Comparison of ENCODE assay signal across 16 cellular contexts in the genomic region with DNA sequence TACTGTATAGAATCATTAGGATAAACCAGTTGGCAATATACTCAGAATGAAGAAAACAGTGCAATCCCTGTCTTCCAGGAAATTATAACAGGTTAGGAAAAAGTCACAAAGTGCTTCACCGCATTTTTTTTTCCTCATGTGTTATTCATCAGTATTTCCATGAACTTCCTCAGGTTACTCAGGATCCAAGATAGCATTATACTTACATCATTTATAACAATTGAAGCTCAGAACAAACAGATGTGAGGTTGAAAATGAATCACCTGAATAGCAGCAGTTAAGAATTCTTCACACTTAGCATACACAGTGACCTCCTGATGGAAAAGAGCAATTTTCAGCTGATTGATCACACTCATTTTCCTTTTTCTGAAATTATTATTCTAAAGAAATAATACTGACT.
"Had no signal": no experiment of that assay in that cellular context is flagged by ENCODE, and none has a peak within 500 bp of the region (broad histone marks: within the 10 kb centered on the region; RNA-seq: fewer than 3 reads in every experiment).

No MANE protein-coding gene starts in this region.

- H3K27ac ChIP-seq: coronary artery, epithelial cell of prostate, stomach, thoracic aorta, VCaP had no signal

- H3K4me3 ChIP-seq: coronary artery, lung, stomach, thoracic aorta had no signal

- H3K9me3 ChIP-seq: stomach, thoracic aorta had no signal

- ATAC-seq: activated CD4-positive, alpha-beta T cell treated with anti-CD3 and anti-CD28 coated beads for 36 hours; left colon had no signal

- H3K36me3 ChIP-seq: stomach, thoracic aorta had no signal

- DNase-seq: activated CD4-positive, alpha-beta memory T cell treated with anti-CD3 and anti-CD28 coated beads, Interleukin-2, amount 10 ng/mL, durations not matched to agents 7 days and 5 days; activated CD4-positive, alpha-beta T cell treated with anti-CD3 and anti-CD28 coated beads for 36 hours; activated T-cell treated with anti-CD3 and anti-CD28 coated beads, Interleukin-2, amount 50 U/mL, for 48 hours; aorta; caudate nucleus; effector CD8-positive, alpha-beta T cell; hippocampal formation; left colon; midbrain; naive B cell; stomach had no signal
